14 cellular contexts compared by ENCODE assay signal in the genomic region with DNA sequence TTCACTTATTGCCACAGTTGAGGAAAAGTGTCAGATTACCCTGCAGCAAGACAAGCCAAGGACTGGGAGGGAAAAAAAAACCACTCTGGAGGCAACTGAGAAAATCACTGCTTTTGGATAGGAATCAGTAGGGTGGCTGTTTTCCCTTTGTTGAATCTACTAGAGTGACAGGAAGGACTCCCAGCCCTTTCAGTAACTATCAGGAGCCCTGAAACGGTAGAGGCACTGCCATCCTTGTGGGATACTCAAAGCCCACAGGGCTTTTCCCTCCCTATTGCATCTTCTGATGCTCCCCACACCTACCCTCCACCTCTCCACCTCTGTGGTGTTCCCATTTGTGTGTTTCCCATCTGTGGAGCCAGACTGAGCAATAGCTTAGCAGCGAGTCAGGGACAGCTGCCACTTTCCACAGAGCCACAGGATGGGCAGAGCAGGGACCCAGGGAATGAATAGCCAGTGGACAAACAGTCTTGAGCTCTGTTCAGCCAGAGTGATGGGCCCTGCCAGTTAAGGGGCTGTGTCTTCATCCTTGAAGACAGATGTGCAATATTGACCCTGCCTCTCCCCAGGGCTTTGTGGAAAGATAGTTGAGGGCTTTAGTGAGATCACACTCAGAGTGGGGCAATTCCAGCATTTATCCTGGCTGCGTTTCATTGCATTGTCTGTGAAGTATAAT. TPM values are rescaled to one million over a fixed set of nuclear protein-coding genes. Genes with fewer than 3 reads are reported as not detected.
A peak's percentile ranks its signal among the peaks of the same experiment; 100 is the strongest.
DNase-seq lines count a peak whose midpoint lies in the region; ATAC-seq and TF ChIP-seq lines count a peak whose summit lies in the region.
"Had no signal": no experiment of that assay in that cellular context is flagged by ENCODE, and none has a peak within 500 bp of the region (broad histone marks: within the 10 kb centered on the region; RNA-seq: fewer than 3 reads in every experiment).

No MANE protein-coding gene starts in this region.

- H3K36me3 ChIP-seq in fibroblast of lung (ENCODE audit: control insufficient read depth, insufficient read depth, low read length) (peaks cover 3% of the 10 kb centered on the region), Karpas-422 (ENCODE audit: insufficient read depth, low read length) (peaks cover 21% of the 10 kb centered on the region)

- no peak overlapping the region for H3K27ac ChIP-seq in fibroblast of lung (ENCODE audit: insufficient read depth, low read length)
- H3K27ac ChIP-seq in Karpas-422 (ENCODE audit: low read length), result no peak overlapping the region
- H3K27ac ChIP-seq: KMS-11, pancreas, tibial artery had no signal

- H3K27me3 Mint-ChIP-seq in nephron progenitor cell (ENCODE audit: low read depth, poor library complexity), result no peaks in the 10 kb centered on the region

- no peaks in the 10 kb centered on the region for H3K9me3 ChIP-seq in fibroblast of lung (ENCODE audit: control insufficient read depth, insufficient read depth, low read depth, low read length)
- H3K9me3 ChIP-seq in Karpas-422 (ENCODE audit: low read length), result no peaks in the 10 kb centered on the region
- H3K9me3 ChIP-seq: pancreas, tibial artery had no signal

- H3K4me3 ChIP-seq in fibroblast of lung (replicated peaks in 1 of 4; ENCODE audit: control extremely low read depth in 1 of 4, insufficient read depth in 1 of 4, low read depth in 3 of 4, low read length in 4 of 4) (no peak overlapping the region), Karpas-422 (ENCODE audit: low read length) (no peak overlapping the region)
- H3K4me3 ChIP-seq: pancreas, tibial artery had no signal

- no peak overlapping the region for H3K4me3 Mint-ChIP-seq in nephron progenitor cell

- H4K20me1 ChIP-seq in fibroblast of lung (ENCODE audit: control insufficient read depth, extremely low read depth, insufficient read depth, low read length) (no peaks in the 10 kb centered on the region), Karpas-422 (ENCODE audit: insufficient read depth, low read depth, low read length) (no peaks in the 10 kb centered on the region)

- H3K79me2 ChIP-seq in fibroblast of lung (ENCODE audit: control insufficient read depth, insufficient read depth, low read length) (no peaks in the 10 kb centered on the region), Karpas-422 (ENCODE audit: low read length) (peaks cover 20% of the 10 kb centered on the region)

- H3K9me2 ChIP-seq in Karpas-422 (replicated peaks; ENCODE audit: insufficient read depth, low read length), result no peaks in the 10 kb centered on the region

- TF ChIP-seq CTCF in fibroblast of lung (conservative IDR thresholded peaks at IDR 0.05 in 1 of 2, IDR thresholded peaks at IDR 0.05 in 1 of 2; ENCODE audit: low read depth in 1 of 2, low read length in 2 of 2), result no peak
- TF ChIP-seq CTCF in nephron progenitor cell (IDR thresholded peaks at IDR 0.05), result no peak

- peak; percentile 56 for DNase-seq in ELF-1 (ENCODE audit: low read depth, low spot score)
- peak; percentile 72 for DNase-seq in NCI-H2107 treated with DMSO at 0.1 percent for 48 hours (lab: John Stamatoyannopoulos, UW; ENCODE audit: unreplicated experiment)
- DNase-seq in fibroblast of lung (ENCODE audit: low read depth in 2 of 2), result peak; percentile 32 to 68
- no peak for DNase-seq in nephron progenitor cell
- DNase-seq in posterior cingulate gyrus, result no peak
- no peak for DNase-seq in Karpas-422
- DNase-seq in left ventricle myocardium superior, result no peak
- DNase-seq: activated CD4-positive, CD25-positive, alpha-beta regulatory T cell; effector memory CD4-positive, alpha-beta T cell; pancreas; Right ventricle myocardium superior; tibial artery had no signal

- ATAC-seq in GM21576 (IDR thresholded peaks at IDR 0.05; ENCODE audit: unreplicated experiment) (no peak), left ventricle myocardium superior (no peak)
- ATAC-seq: pancreas had no signal

- H3K27me3 ChIP-seq in fibroblast of lung (ENCODE audit: control insufficient read depth, insufficient read depth, low read length) (no peaks in the 10 kb centered on the region), Karpas-422 (ENCODE audit: low read length) (no peaks in the 10 kb centered on the region)
- H3K27me3 ChIP-seq: pancreas, tibial artery had no signal

- no peaks in the 10 kb centered on the region for H3K9me3 Mint-ChIP-seq in nephron progenitor cell

- no peak overlapping the region for H3K9ac ChIP-seq in fibroblast of lung (ENCODE audit: insufficient read depth, low read length)
- no peak overlapping the region for H3K9ac ChIP-seq in Karpas-422 (ENCODE audit: low read length)
- H3K9ac ChIP-seq: KMS-11 had no signal

- intact Hi-C loops in posterior cingulate gyrus (cut with DNase I), result loop anchor here (10.0 kb wide), 1 partner anchor 188 kb away; a partner anchor contains a TSS
- intact Hi-C loops in left ventricle myocardium superior (cut with micrococcal nuclease), result no loop called here

- H3K4me2 ChIP-seq in fibroblast of lung (ENCODE audit: extremely low read depth, insufficient read depth, low read length), result no peak overlapping the region
- H3K4me2 ChIP-seq in Karpas-422 (ENCODE audit: low read depth, low read length, poor library complexity, severe bottlenecking), result no peak overlapping the region
- H3K4me2 ChIP-seq: KMS-11 had no signal

- H3K4me1 Mint-ChIP-seq in nephron progenitor cell, result peaks cover 28% of the 10 kb centered on the region

- H3K4me1 ChIP-seq in fibroblast of lung (ENCODE audit: control insufficient read depth, extremely low read depth, insufficient read depth, low read length), result no peaks in the 10 kb centered on the region
- H3K4me1 ChIP-seq in Karpas-422 (ENCODE audit: low read length), result no peaks in the 10 kb centered on the region

- peak overlapping the region; percentile 63 for H3K27ac Mint-ChIP-seq in nephron progenitor cell

- H2AFZ ChIP-seq in fibroblast of lung (ENCODE audit: low read length) (no peak overlapping the region), Karpas-422 (ENCODE audit: low read length) (no peak overlapping the region)

- peaks cover 30% of the 10 kb centered on the region for H3K36me3 Mint-ChIP-seq in nephron progenitor cell (ENCODE audit: low read depth)

RNA-seq across cellular contexts. Expression of a gene that starts 13.9 kb away (rescaled TPM):
- total RNA-seq in fibroblast of lung (7.6 and 8.0 TPM in 2 replicates), left ventricle myocardium superior (11.8 TPM)
- 7.1 and 12.9 TPM in 2 replicates for polyA plus RNA-seq in fibroblast of lung
- polyA plus RNA-seq in fibroblast of lung (2012), result 5.3 and 9.3 TPM in 2 replicates
- 5.9 and 20.0 TPM in 2 replicates for polyA minus RNA-seq in fibroblast of lung (ENCODE audit: low replicate concordance)
- total RNA-seq in Karpas-422 (2014; rRNA removed; shearing (Covaris generic); ENCODE audit: low replicate concordance), result 10.4 and 12.2 TPM in 2 replicates

RNA-seq across cellular contexts. Expression of a gene that starts 24.5 kb away (rescaled TPM):
- 25.4 and 36.2 TPM in 2 replicates for total RNA-seq in fibroblast of lung
- 20.2 and 27.6 TPM in 2 replicates for polyA plus RNA-seq in fibroblast of lung
- 17.4 and 21.9 TPM in 2 replicates for polyA plus RNA-seq in fibroblast of lung (2012)
- polyA minus RNA-seq in fibroblast of lung (ENCODE audit: low replicate concordance), result 63.7 and 109 TPM in 2 replicates
- 36.4 and 50.1 TPM in 2 replicates for total RNA-seq in Karpas-422 (2014; rRNA removed; shearing (Covaris generic); ENCODE audit: low replicate concordance)
- total RNA-seq in left ventricle myocardium superior, result 30.7 TPM

Comparison
In these comparisons a context has a peak if more than half of its experiments do, and no peak if none do; other contexts are left out.
1. DNase-seq: peak in ELF-1 (single experiment), NCI-H2107 treated with DMSO at 0.1 percent for 48 hours (single experiment) and fibroblast of lung (2 of 2); none in nephron progenitor cell (single experiment), posterior cingulate gyrus (0 of 10), Karpas-422 (single experiment) and left ventricle myocardium superior (single experiment).